ENCODE assay signal across 2 cellular contexts in the genomic region with DNA sequence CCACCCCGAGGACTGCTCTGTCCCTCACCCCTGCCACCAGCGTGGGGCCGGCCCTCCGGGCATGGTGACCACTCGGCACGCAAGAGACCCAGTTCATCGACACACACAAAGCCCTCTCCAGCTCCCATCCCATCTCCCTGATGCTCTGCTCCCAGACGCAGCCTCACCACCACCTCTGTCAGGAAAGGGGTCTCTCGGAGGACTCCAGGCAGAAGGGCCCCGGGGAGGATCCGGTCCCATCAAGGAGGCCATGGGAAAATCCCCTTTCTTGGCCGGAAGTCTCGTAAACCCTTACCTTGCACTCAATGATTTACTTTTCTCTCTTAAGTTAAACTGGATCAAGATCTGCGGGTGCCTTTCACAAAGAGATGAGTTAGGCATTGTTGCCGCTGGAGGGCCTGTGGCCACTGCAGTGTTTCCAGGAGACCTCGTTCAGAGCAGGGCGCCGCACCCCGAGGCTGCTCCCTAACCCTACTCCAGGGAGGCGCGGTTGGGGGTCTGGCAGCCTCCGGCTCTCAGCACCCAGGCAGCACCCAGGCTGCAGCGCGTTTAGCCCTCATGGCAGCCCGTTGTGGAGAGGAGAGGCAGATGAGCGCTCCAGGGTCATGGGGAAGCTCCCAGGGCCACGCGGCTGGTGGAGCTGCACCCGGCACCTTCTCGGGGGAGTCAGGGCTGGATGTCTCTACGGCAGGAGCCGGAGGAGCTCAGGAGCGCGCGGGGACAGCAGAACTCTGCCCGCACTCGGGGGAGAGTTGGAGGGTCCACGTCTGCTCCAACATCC.
TF ChIP-seq lines count a peak whose summit lies in the region.

No MANE protein-coding gene starts in this region.

TF ChIP-seq in A549, 52 proteins besides CTCF, POLR2A, EP300 and RAD21:
- TF ChIP-seq FOSB (CRISPR knock-in tag; IDR thresholded peaks at IDR 0.05) (no peak), CEBPB (IDR thresholded peaks at IDR 0.05) (no peak), USF2 (IDR thresholded peaks at IDR 0.05) (no peak)

TF ChIP-seq in GM23338, 12 proteins besides CTCF, POLR2A, EP300 and RAD21:
- TF ChIP-seq ZNF331 (CRISPR knock-in tag; IDR thresholded peaks at IDR 0.05; ENCODE audit: low read depth): no peak
- TF ChIP-seq CREB1 (CRISPR knock-in tag; IDR thresholded peaks at IDR 0.05; ENCODE audit: low read depth): no peak
- no peak for TF ChIP-seq ZNF462 (CRISPR knock-in tag; IDR thresholded peaks at IDR 0.05)
- no peak for TF ChIP-seq POLR2AphosphoS5 (IDR thresholded peaks at IDR 0.05; ENCODE audit: low read depth)
- no peak for TF ChIP-seq ETS1 (IDR thresholded peaks at IDR 0.05)
- TF ChIP-seq ZNF114 (CRISPR knock-in tag; IDR thresholded peaks at IDR 0.05): no peak
- no peak for TF ChIP-seq EZH2phosphoT487 (IDR thresholded peaks at IDR 0.05; ENCODE audit: unreplicated experiment)
- TF ChIP-seq EZH2 (IDR thresholded peaks at IDR 0.05; ENCODE audit: low read depth, unreplicated experiment): no peak
- TF ChIP-seq JUNB (IDR thresholded peaks at IDR 0.05; ENCODE audit: unreplicated experiment): no peak
- no peak for TF ChIP-seq STAT1 (IDR thresholded peaks at IDR 0.05; ENCODE audit: unreplicated experiment)
- no peak for TF ChIP-seq NANOG (IDR thresholded peaks at IDR 0.05; ENCODE audit: borderline replicate concordance)
- no peak for TF ChIP-seq REST (IDR thresholded peaks at IDR 0.05; ENCODE audit: unreplicated experiment)
TF ChIP-seq in GM23338: peak in this region for 0.
